ENCODE assay signal across 25 cellular contexts in the genomic region with DNA sequence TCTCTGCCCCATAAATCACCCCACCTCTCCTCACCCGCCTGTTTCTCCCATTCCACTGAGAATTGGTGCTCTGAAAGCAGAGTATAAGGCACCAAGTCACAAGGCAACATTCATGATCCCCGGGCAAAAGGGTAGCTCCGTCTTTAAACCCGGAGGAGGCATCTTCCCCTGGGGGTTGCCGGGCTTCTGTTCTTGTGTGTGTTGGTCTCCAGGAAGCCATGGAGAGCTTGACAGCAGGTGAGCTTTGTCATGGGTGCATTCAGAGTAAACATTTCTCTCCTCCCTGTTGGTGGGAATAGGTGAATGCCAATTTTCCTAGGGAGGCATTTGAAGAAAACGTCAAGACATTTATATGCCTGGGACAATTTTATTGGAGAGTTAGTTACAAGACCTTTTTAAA.
"Had no signal": no experiment of that assay in that cellular context is flagged by ENCODE, and none has a peak within 500 bp of the region (broad histone marks: within the 10 kb centered on the region; RNA-seq: fewer than 3 reads in every experiment).

No MANE protein-coding gene starts in this region.

- H3K4me3 Mint-ChIP-seq: dendritic cell treated with granulocyte-macrophage colony-stimulating factor and Interleukin-4, amounts not matched to agents 40 ng/mL and 50 ng/mL, for 4 days; effector memory CD8-positive, alpha-beta T cell; endodermal cell had no signal

- H3K9me3 Mint-ChIP-seq: dendritic cell treated with granulocyte-macrophage colony-stimulating factor and Interleukin-4, amounts not matched to agents 40 ng/mL and 50 ng/mL, for 4 days; effector memory CD8-positive, alpha-beta T cell; endodermal cell had no signal

- H3K4me3 ChIP-seq: colonic mucosa, coronary artery, dorsolateral prefrontal cortex, esophagus muscularis mucosa, esophagus squamous epithelium, gastrocnemius medialis, gastroesophageal sphincter, heart left ventricle, heart right ventricle had no signal

- H3K27ac ChIP-seq: colonic mucosa, coronary artery, dorsolateral prefrontal cortex, epithelial cell of prostate, esophagus muscularis mucosa, esophagus squamous epithelium, foreskin keratinocyte, gastrocnemius medialis, gastroesophageal sphincter, heart left ventricle, heart right ventricle had no signal

- DNase-seq: colonic mucosa; cortex of kidney; dermis blood vessel endothelial cell; dorsolateral prefrontal cortex; effector CD4-positive, alpha-beta T cell; effector CD8-positive, alpha-beta T cell; effector memory CD4-positive, alpha-beta T cell; effector memory CD8-positive, alpha-beta T cell; endodermal cell; erythroblast; esophagus squamous epithelium; foreskin fibroblast; foreskin keratinocyte; foreskin melanocyte; gastrocnemius medialis; glutamatergic neuron; head of caudate nucleus; heart left ventricle; heart right ventricle had no signal

- ATAC-seq: effector memory CD8-positive, alpha-beta T cell; esophagus mucosa; foreskin keratinocyte; gastrocnemius medialis; gastroesophageal sphincter; heart left ventricle; heart right ventricle had no signal

- H3K4me1 Mint-ChIP-seq: endodermal cell had no signal

- H3K36me3 ChIP-seq: colonic mucosa, esophagus muscularis mucosa, esophagus squamous epithelium, gastrocnemius medialis, gastroesophageal sphincter, heart left ventricle, heart right ventricle had no signal

- H3K27me3 ChIP-seq: colonic mucosa, foreskin keratinocyte, gastrocnemius medialis, heart left ventricle, heart right ventricle had no signal

- H3K4me1 ChIP-seq: colonic mucosa, esophagus muscularis mucosa, foreskin keratinocyte, gastrocnemius medialis, gastroesophageal sphincter, heart left ventricle, heart right ventricle had no signal

- H3K27ac Mint-ChIP-seq: dendritic cell treated with granulocyte-macrophage colony-stimulating factor and Interleukin-4, amounts not matched to agents 40 ng/mL and 50 ng/mL, for 4 days; effector memory CD8-positive, alpha-beta T cell; endodermal cell had no signal

- H3K9me3 ChIP-seq: colonic mucosa, esophagus muscularis mucosa, esophagus squamous epithelium, gastrocnemius medialis, gastroesophageal sphincter, heart left ventricle, heart right ventricle had no signal
